Comparison of ENCODE assay signal across 12 cellular contexts in the genomic region with DNA sequence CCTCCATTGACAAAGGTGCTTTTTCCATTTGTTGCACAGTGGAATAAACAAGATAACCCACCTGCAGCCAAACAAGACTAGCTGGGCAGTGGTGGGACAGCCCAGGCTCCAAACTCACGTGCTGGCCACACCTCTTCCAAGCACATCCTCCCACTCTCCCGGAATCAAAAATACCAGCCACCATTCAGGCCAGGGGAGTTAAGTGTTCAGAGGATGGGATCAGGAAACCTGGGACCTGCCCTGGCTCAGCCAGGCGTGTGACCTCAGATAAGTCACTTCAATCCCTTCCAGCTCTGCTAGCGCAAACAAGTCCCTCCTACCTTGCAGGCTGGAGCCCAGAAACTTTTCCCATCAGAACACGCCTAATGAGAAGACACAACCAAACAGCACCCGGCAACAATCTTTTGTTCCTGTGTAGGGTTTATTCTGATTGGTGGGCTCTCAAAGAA. TPM values are rescaled to one million over a fixed set of nuclear protein-coding genes. Genes with fewer than 3 reads are reported as not detected.
A peak's percentile ranks its signal among the peaks of the same experiment; 100 is the strongest.
DNase-seq lines count a peak whose midpoint lies in the region; ATAC-seq and TF ChIP-seq lines count a peak whose summit lies in the region.
"Had no signal": no experiment of that assay in that cellular context is flagged by ENCODE, and none has a peak within 500 bp of the region (broad histone marks: within the 10 kb centered on the region; RNA-seq: fewer than 3 reads in every experiment).

No MANE protein-coding gene starts in this region.

- H3K27me3 Mint-ChIP-seq in activated T-cell treated with anti-CD3 and anti-CD28 coated beads, Interleukin-2, amount 50 U/mL, for 24 hours: no peaks in the 10 kb centered on the region
- H3K27me3 Mint-ChIP-seq in activated T-cell treated with anti-CD3 and anti-CD28 coated beads, Interleukin-2, amount 50 U/mL, for 72 hours (ENCODE audit: low read depth): no peaks in the 10 kb centered on the region
- no peaks in the 10 kb centered on the region for H3K27me3 Mint-ChIP-seq in neural crest cell (ENCODE audit: low read depth)

- TF ChIP-seq POLR2A in vagina (IDR thresholded peaks at IDR 0.05): no peak

- H3K4me1 Mint-ChIP-seq in activated T-cell treated with anti-CD3 and anti-CD28 coated beads, Interleukin-2, amount 50 U/mL, for 24 hours (ENCODE audit: low read depth): peaks cover 83% of the 10 kb centered on the region
- peaks cover 69% of the 10 kb centered on the region for H3K4me1 Mint-ChIP-seq in activated T-cell treated with anti-CD3 and anti-CD28 coated beads, Interleukin-2, amount 50 U/mL, for 72 hours (ENCODE audit: low read depth)
- H3K4me1 Mint-ChIP-seq in neural crest cell: peaks cover 42% of the 10 kb centered on the region

- H3K36me3 ChIP-seq in vagina: no peaks in the 10 kb centered on the region

- no peak for ATAC-seq in activated T-cell treated with anti-CD3 and anti-CD28 coated beads, Interleukin-2, amount 50 U/mL, for 72 hours (replicated peaks in 1 of 2)
- ATAC-seq: mucosa of descending colon had no signal

- no peaks in the 10 kb centered on the region for H3K9me3 ChIP-seq in vagina
- H3K9me3 ChIP-seq: mucosa of descending colon had no signal

- H3K4me3 ChIP-seq in vagina: no peak overlapping the region
- H3K4me3 ChIP-seq: mucosa of descending colon had no signal

- intact Hi-C loops in vagina (cut with DNase I): loop anchor here (5.0 kb wide), 1 partner anchor 42 kb away; the partner anchor contains the start of gene ACTN1

- H3K9me3 Mint-ChIP-seq in activated T-cell treated with anti-CD3 and anti-CD28 coated beads, Interleukin-2, amount 50 U/mL, for 24 hours: no peaks in the 10 kb centered on the region
- H3K9me3 Mint-ChIP-seq in activated T-cell treated with anti-CD3 and anti-CD28 coated beads, Interleukin-2, amount 50 U/mL, for 72 hours: no peaks in the 10 kb centered on the region
- no peaks in the 10 kb centered on the region for H3K9me3 Mint-ChIP-seq in neural crest cell

- peaks cover 16% of the 10 kb centered on the region for H3K36me3 Mint-ChIP-seq in activated T-cell treated with anti-CD3 and anti-CD28 coated beads, Interleukin-2, amount 50 U/mL, for 24 hours (ENCODE audit: low read depth)
- peaks cover 0 to 2% of the 10 kb centered on the region in 2 donors for H3K36me3 Mint-ChIP-seq in activated T-cell treated with anti-CD3 and anti-CD28 coated beads, Interleukin-2, amount 50 U/mL, for 72 hours (ENCODE audit: insufficient read depth in 2 of 2)
- no peaks in the 10 kb centered on the region for H3K36me3 Mint-ChIP-seq in neural crest cell (ENCODE audit: low read depth)

- TF ChIP-seq CTCF in neural crest cell (conservative IDR thresholded peaks at IDR 0.05): no peak
- no peak for TF ChIP-seq CTCF in vagina (IDR thresholded peaks at IDR 0.05)

- H3K27ac Mint-ChIP-seq in activated T-cell treated with anti-CD3 and anti-CD28 coated beads, Interleukin-2, amount 50 U/mL, for 24 hours: peak overlapping the region; percentile 59
- no peak overlapping the region for H3K27ac Mint-ChIP-seq in activated T-cell treated with anti-CD3 and anti-CD28 coated beads, Interleukin-2, amount 50 U/mL, for 72 hours
- peak overlapping the region; percentile 62 for H3K27ac Mint-ChIP-seq in neural crest cell (ENCODE audit: unreplicated experiment)

- H3K4me3 Mint-ChIP-seq in activated T-cell treated with anti-CD3 and anti-CD28 coated beads, Interleukin-2, amount 50 U/mL, for 24 hours: no peak overlapping the region
- H3K4me3 Mint-ChIP-seq in activated T-cell treated with anti-CD3 and anti-CD28 coated beads, Interleukin-2, amount 50 U/mL, for 72 hours: no peak overlapping the region
- H3K4me3 Mint-ChIP-seq in neural crest cell: no peak overlapping the region

- peaks cover 84% of the 10 kb centered on the region for H3K4me1 ChIP-seq in vagina

- H3K27me3 ChIP-seq in vagina: no peaks in the 10 kb centered on the region

- peak overlapping the region; percentile 83 for H3K27ac ChIP-seq in vagina

- no peak for DNase-seq in activated T-cell treated with anti-CD3 and anti-CD28 coated beads, Interleukin-2, amount 50 U/mL, for 24 hours
- no peak for DNase-seq in activated T-cell treated with anti-CD3 and anti-CD28 coated beads, Interleukin-2, amount 50 U/mL, for 72 hours
- DNase-seq in glomerular visceral epithelial cell (ENCODE audit: extremely low spot score) (peak; percentile 61), neural crest cell (ENCODE audit: low read depth, low spot score) (no peak), vagina (ENCODE audit: extremely low spot score in 2 of 2) (no peak), NOMO-1 treated with DMSO at 0.1 percent for 48 hours (lab: John Stamatoyannopoulos, UW; ENCODE audit: unreplicated experiment) (no peak), NCI-H526 treated with DMSO at 0.1 percent for 48 hours (lab: John Stamatoyannopoulos, UW) (no peak)
- no peak for DNase-seq in stimulated activated CD4-positive, alpha-beta T cell treated with anti-CD3 and anti-CD28 coated beads, Interleukin-2, amount 100 ng/mL, for 48 hours
- DNase-seq: activated effector memory CD4-positive, alpha-beta T cell treated with Interleukin-2 at 50 U/mL for 16 hours; Karpas-422; mucosa of descending colon; NCI-H510A treated with DMSO at 0.1 percent for 48 hours had no signal

RNA-seq across cellular contexts. Expression of gene ACTN1, which starts 43.3 kb away (rescaled TPM):
- 10 to 100 TPM; 42.6 to 50.7 TPM for total RNA-seq in activated T-cell treated with anti-CD3 and anti-CD28 coated beads, Interleukin-2, amount 50 U/mL, for 72 hours
- 73.9 and 77.1 TPM in 2 replicates for total RNA-seq in neural crest cell
- total RNA-seq in vagina: 209 TPM
